In genomic region chr7:116449441-116449840, GRCh38 we compare ENCODE assay signal across 19 cellular contexts. TPM values are rescaled to one million over a fixed set of nuclear protein-coding genes. Genes with fewer than 3 reads are reported as not detected.
DNase-seq lines count a peak whose midpoint lies in the region; ATAC-seq and TF ChIP-seq lines count a peak whose summit lies in the region.
"Had no signal": no experiment of that assay in that cellular context is flagged by ENCODE, and none has a peak within 500 bp of the region (broad histone marks: within the 10 kb centered on the region; RNA-seq: fewer than 3 reads in every experiment).

No MANE protein-coding gene starts in this region.

- no peak overlapping the region for H3K4me2 ChIP-seq in IMR-90 (ENCODE audit: low read depth, low read length)

- BruUV-seq in IMR-90 (replicated peaks; lab: Mats Ljungman, UMichigan), result no TSS peak

- H3K9me1 ChIP-seq in IMR-90 (ENCODE audit: insufficient read depth, low read length), result peaks cover 3% of the 10 kb centered on the region; the same call in 1 of the 2 replicates

- H3K36me3 ChIP-seq in IMR-90 (ENCODE audit: control insufficient read depth, insufficient read depth, low read length), result no peaks in the 10 kb centered on the region
- no peaks in the 10 kb centered on the region for H3K36me3 ChIP-seq in transverse colon
- H3K36me3 ChIP-seq: HAP-1, SJCRH30 had no signal

- TF ChIP-seq POLR2A in IMR-90 (IDR thresholded peaks at IDR 0.05; ENCODE audit: low read depth, low read length), result no peak
- no peak for TF ChIP-seq POLR2A in transverse colon (IDR thresholded peaks at IDR 0.05)

- peaks cover 3% of the 10 kb centered on the region in 2 experiments; a peak in 2 of 4 replicates for H3K79me1 ChIP-seq in IMR-90 (ENCODE audit: low read depth in 1 of 2, low read length in 2 of 2)

- no peak overlapping the region for H2AK9ac ChIP-seq in IMR-90 (replicated peaks; ENCODE audit: low read depth, low read length, poor library complexity)

- TF ChIP-seq RAD21 in IMR-90 (IDR thresholded peaks at IDR 0.05; ENCODE audit: low read length), result no peak

- 0 out of 3 replicates have a peak overlapping the region, but pooled peaks have one; percentile 66 for H2BK15ac ChIP-seq in IMR-90 (ENCODE audit: low read depth, low read length)

- H3K27ac ChIP-seq in IMR-90 (ENCODE audit: insufficient read depth, low read length) (no peak overlapping the region), transverse colon (peak overlapping the region in 3 of 4 donors; percentile 53 to 63 (median 57))
- H3K27ac ChIP-seq: HL-60, SJCRH30 had no signal

- H4K20me1 ChIP-seq in IMR-90 (ENCODE audit: insufficient read depth, low read length), result no peaks in the 10 kb centered on the region

- peak overlapping the region; percentile 52; the same call in 1 of the 2 replicates for H2AK5ac ChIP-seq in IMR-90 (ENCODE audit: low read depth, low read length)

- no peak overlapping the region for H3K14ac ChIP-seq in IMR-90 (replicated peaks; ENCODE audit: low read depth, low read length)

- in situ Hi-C loops in IMR-90 (cut with MboI; ENCODE audit: low sequenced_read_pairs) (no loop called here), transverse colon (cut with MboI; ENCODE audit: low pct_ligation_motif_present in 1 of 4, low pct_unique_long_range_greater_than_20kb in 1 of 4, low sequenced_read_pairs in 3 of 4) (no loop called here)

- H3K4me1 ChIP-seq in IMR-90 (ENCODE audit: control insufficient read depth, insufficient read depth, low read length), result peaks cover 6% of the 10 kb centered on the region
- peaks cover 3 to 28% (median 3%) of the 10 kb centered on the region in 4 donors for H3K4me1 ChIP-seq in transverse colon
- H3K4me1 ChIP-seq: SJCRH30 had no signal

- peak overlapping the region in 1 of 2 experiments; percentile 44; a peak in 1 of 4 replicates for H4K8ac ChIP-seq in IMR-90 (ENCODE audit: low read depth in 2 of 2, low read length in 2 of 2)

- WGBS in IMR-90 (ENCODE audit: extremely low coverage in 2 of 2, insufficient read length in 1 of 2), 2 experiments, result 100% methylated on average over 2 of the region's 4 CpGs; no CpG with 5 or more reads in 1 of the 2 experiments
- WGBS in transverse colon (ENCODE audit: low coverage in 1 of 2), 2 donors, result 65 to 68% methylated on average over 4 of the region's 4 CpGs

- ATAC-seq in IMR-90 (ENCODE audit: low read depth) (no peak), SK-N-SH treated with all-trans-retinoic acid at 6 μM for 48 hours (peak; percentile 23), left ventricle myocardium superior (peak; percentile 47)

- H3K18ac ChIP-seq in IMR-90 (ENCODE audit: low read depth, low read length), result no peak overlapping the region

- no peak overlapping the region for H2BK20ac ChIP-seq in IMR-90 (ENCODE audit: low read depth, low read length)

- POLR2A ChIA-PET in IMR-90 (lab: Charles Lee; ENCODE audit: unreplicated experiment), result no interaction called here
- POLR2A ChIA-PET in GM10248 (lab: Yijun Ruan, JAX), result no interaction called here

- H4K91ac ChIP-seq in IMR-90 (ENCODE audit: insufficient read depth, low read depth, low read length), result no peak overlapping the region

- no peak for TF ChIP-seq EP300 in transverse colon (IDR thresholded peaks at IDR 0.05; ENCODE audit: low read depth)

- H3K27me3 ChIP-seq in IMR-90 (ENCODE audit: control insufficient read depth, insufficient read depth, low read length) (no peaks in the 10 kb centered on the region), transverse colon (no peaks in the 10 kb centered on the region)
- H3K27me3 ChIP-seq: SJCRH30 had no signal

- H3K9ac ChIP-seq in IMR-90 (ENCODE audit: low read depth, low read length), result no peak overlapping the region

- no peak for TF ChIP-seq CTCF in IMR-90 (conservative IDR thresholded peaks at IDR 0.05; ENCODE audit: low read depth, low read length)
- TF ChIP-seq CTCF in transverse colon (IDR thresholded peaks at IDR 0.05), result no peak
- no peak for TF ChIP-seq CTCF in GM10248 (IDR thresholded peaks at IDR 0.05; ENCODE audit: control extremely low read depth, extremely low read depth, low read depth, missing control alignments)

- H3K4me3 ChIP-seq in IMR-90 (ENCODE audit: insufficient read depth, low read depth, low read length) (no peak overlapping the region), transverse colon (no peak overlapping the region)
- H3K4me3 ChIP-seq: HAP-1, SJCRH30 had no signal

- dilution Hi-C loops in IMR-90 (cut with HindIII; ENCODE audit: low sequenced_read_pairs, unreplicated experiment), result no loop called here

- CTCF ChIA-PET in IMR-90 (lab: Yijun Ruan, JAX), result interaction anchor here (1.2 kb wide), 1 partner anchor 77 kb away, joined by 3 read pairs; no protein-coding TSS in a partner anchor
- CTCF ChIA-PET in GM10248 (lab: Yijun Ruan, JAX), result no interaction called here

- no peak overlapping the region for H2AFZ ChIP-seq in IMR-90 (replicated peaks; ENCODE audit: low read length, poor library complexity)

- no peak for DNase-seq in IMR-90
- no peak for DNase-seq in left ventricle myocardium superior
- no peak for DNase-seq in transverse colon
- DNase-seq in GM10248 (ENCODE audit: extremely low spot score), result no peak
- DNase-seq in retina, result no peak
- no peak for DNase-seq in NCI-H82 treated with DMSO at 0.1 percent for 48 hours (lab: John Stamatoyannopoulos, UW; ENCODE audit: unreplicated experiment)
- DNase-seq: DND-41, NCI-H1436 treated with DMSO at 0.1 percent for 48 hours, NCI-H2081, NCI-H2171 treated with DMSO at 0.1 percent for 48 hours, NCI-H446, NCI-H69, OCI-M1, SJCRH30, SW 1271 had no signal

- H3K9me3 ChIP-seq in IMR-90 (ENCODE audit: control insufficient read depth, insufficient read depth, low read length), result no peaks in the 10 kb centered on the region
- no peaks in the 10 kb centered on the region for H3K9me3 ChIP-seq in transverse colon
- H3K9me3 ChIP-seq: HAP-1, SJCRH30 had no signal

- H3K56ac ChIP-seq in IMR-90 (ENCODE audit: extremely low read depth, insufficient read depth, low read length), result no peak overlapping the region

- intact Hi-C loops in IMR-90 (cut with micrococcal nuclease) (loop anchor here (10.0 kb wide), 2 partner anchors 45 to 135 kb away; partner anchors contain the start of gene CAV2), left ventricle myocardium superior (cut with micrococcal nuclease) (loop anchor here (10.0 kb wide), 1 partner anchor 45 kb away; the partner anchor contains the start of gene CAV2), transverse colon (cut with DNase I; ENCODE audit: low total_unique reads) (no loop called here)

- no peak overlapping the region for H3K23ac ChIP-seq in IMR-90 (ENCODE audit: low read depth, low read length)

- H4K5ac ChIP-seq in IMR-90 (ENCODE audit: low read depth, low read length), result no peak overlapping the region

- no peak overlapping the region for H2BK5ac ChIP-seq in IMR-90 (ENCODE audit: low read depth, low read length, poor library complexity, severe bottlenecking)

- peak overlapping the region; percentile 62; the same call in 1 of the 2 replicates for H2BK120ac ChIP-seq in IMR-90 (ENCODE audit: low read depth, low read length)

- peak overlapping the region; percentile 42; the same call in 1 of the 2 replicates for H3K4ac ChIP-seq in IMR-90 (ENCODE audit: low read depth, low read length)

TF ChIP-seq in IMR-90, 13 proteins besides CTCF, POLR2A, EP300 and RAD21 (continues in another document):
- TF ChIP-seq MAFK (IDR thresholded peaks at IDR 0.05; ENCODE audit: low read depth, low read length) (no peak), BHLHE40 (IDR thresholded peaks at IDR 0.05; ENCODE audit: low read depth, low read length) (no peak), MXI1 (IDR thresholded peaks at IDR 0.05; ENCODE audit: borderline replicate concordance, low read depth, low read length) (no peak), CHD1 (IDR thresholded peaks at IDR 0.05; ENCODE audit: low read depth, low read length) (no peak)
- TF ChIP-seq, protein P1, sequence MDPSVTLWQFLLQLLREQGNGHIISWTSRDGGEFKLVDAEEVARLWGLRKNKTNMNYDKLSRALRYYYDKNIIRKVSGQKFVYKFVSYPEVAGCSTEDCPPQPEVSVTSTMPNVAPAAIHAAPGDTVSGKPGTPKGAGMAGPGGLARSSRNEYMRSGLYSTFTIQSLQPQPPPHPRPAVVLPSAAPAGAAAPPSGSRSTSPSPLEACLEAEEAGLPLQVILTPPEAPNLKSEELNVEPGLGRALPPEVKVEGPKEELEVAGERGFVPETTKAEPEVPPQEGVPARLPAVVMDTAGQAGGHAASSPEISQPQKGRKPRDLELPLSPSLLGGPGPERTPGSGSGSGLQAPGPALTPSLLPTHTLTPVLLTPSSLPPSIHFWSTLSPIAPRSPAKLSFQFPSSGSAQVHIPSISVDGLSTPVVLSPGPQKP (IDR thresholded peaks at IDR 0.05; ENCODE audit: borderline replicate concordance, low read depth, low read length), result no peak

TF ChIP-seq in SK-N-SH treated with all-trans-retinoic acid at 6 μM for 48 hours, 23 proteins besides CTCF, POLR2A, EP300 and RAD21 (continues in another document):
- no peak for TF ChIP-seq OSR1 (CRISPR knock-in tag; IDR thresholded peaks at IDR 0.05)
- no peak for TF ChIP-seq ZNF70 (CRISPR knock-in tag; IDR thresholded peaks at IDR 0.05)
- no peak for TF ChIP-seq RARB (CRISPR knock-in tag; IDR thresholded peaks at IDR 0.05)
- TF ChIP-seq CSRNP3 (CRISPR knock-in tag; IDR thresholded peaks at IDR 0.05), result no peak
- no peak for TF ChIP-seq BACH2 (CRISPR knock-in tag; IDR thresholded peaks at IDR 0.05; ENCODE audit: borderline replicate concordance)
- TF ChIP-seq ARNTL (CRISPR knock-in tag; IDR thresholded peaks at IDR 0.05; ENCODE audit: borderline replicate concordance, low read depth), result no peak
- TF ChIP-seq ZC3H10 (CRISPR knock-in tag; IDR thresholded peaks at IDR 0.05), result no peak
- TF ChIP-seq PPARA (CRISPR knock-in tag; IDR thresholded peaks at IDR 0.05; ENCODE audit: borderline replicate concordance), result no peak

RNA-seq across cellular contexts. Expression of gene CAV2, which starts 50.1 kb away (rescaled TPM):
- total RNA-seq in IMR-90 (2012; rRNA removed) (199 and 217 TPM in 2 replicates), left ventricle myocardium superior (204 TPM), transverse colon (10 to 100 TPM in 3 of 4 donors, 1 to 10 TPM in 1; 4.1 to 28.3 (median 13.9) TPM)
- polyA plus RNA-seq in IMR-90 (2012; rRNA removed), result 217 and 265 TPM in 2 replicates
- polyA plus RNA-seq in IMR-90 (2012; cell fraction: cytosol; rRNA removed), result 110 and 169 TPM in 2 replicates
- polyA plus RNA-seq in IMR-90 (2012; cell fraction: nucleus; rRNA removed; ENCODE audit: low replicate concordance), result 42.8 and 115 TPM in 2 replicates
- total RNA-seq: G401 had no signal
